ENCODE assay signal across 1 cellular context in genomic region chr11:17719940-17720795, GRCh38.
TF ChIP-seq lines count a peak whose summit lies in the region.

No MANE protein-coding gene starts in this region.

TF ChIP-seq in SK-N-SH treated with all-trans-retinoic acid at 6 μM for 48 hours, 23 proteins besides CTCF, POLR2A, EP300 and RAD21 (continued from another document):
- no peak for TF ChIP-seq ZFP30 (CRISPR knock-in tag; IDR thresholded peaks at IDR 0.05)
- no peak for TF ChIP-seq ZC3H10 (CRISPR knock-in tag; IDR thresholded peaks at IDR 0.05)
- TF ChIP-seq, protein P1, sequence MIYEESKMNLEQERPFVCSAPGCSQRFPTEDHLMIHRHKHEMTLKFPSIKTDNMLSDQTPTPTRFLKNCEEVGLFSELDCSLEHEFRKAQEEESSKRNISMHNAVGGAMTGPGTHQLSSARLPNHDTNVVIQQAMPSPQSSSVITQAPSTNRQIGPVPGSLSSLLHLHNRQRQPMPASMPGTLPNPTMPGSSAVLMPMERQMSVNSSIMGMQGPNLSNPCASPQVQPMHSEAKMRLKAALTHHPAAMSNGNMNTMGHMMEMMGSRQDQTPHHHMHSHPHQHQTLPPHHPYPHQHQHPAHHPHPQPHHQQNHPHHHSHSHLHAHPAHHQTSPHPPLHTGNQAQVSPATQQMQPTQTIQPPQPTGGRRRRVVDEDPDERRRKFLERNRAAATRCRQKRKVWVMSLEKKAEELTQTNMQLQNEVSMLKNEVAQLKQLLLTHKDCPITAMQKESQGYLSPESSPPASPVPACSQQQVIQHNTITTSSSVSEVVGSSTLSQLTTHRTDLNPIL (CRISPR knock-in tag; IDR thresholded peaks at IDR 0.05; ENCODE audit: low read depth): no peak
- TF ChIP-seq PATZ1 (CRISPR knock-in tag; IDR thresholded peaks at IDR 0.05; ENCODE audit: borderline replicate concordance): no peak
- TF ChIP-seq TOX (CRISPR knock-in tag; IDR thresholded peaks at IDR 0.05; ENCODE audit: borderline replicate concordance): no peak
- no peak for TF ChIP-seq ZNF70 (CRISPR knock-in tag; IDR thresholded peaks at IDR 0.05)
- TF ChIP-seq CSDC2 (CRISPR knock-in tag; IDR thresholded peaks at IDR 0.05): no peak
- no peak for TF ChIP-seq ARNTL (CRISPR knock-in tag; IDR thresholded peaks at IDR 0.05; ENCODE audit: borderline replicate concordance, low read depth)
